ENCODE assay signal across 8 cellular contexts in genomic region chr2:128321784-128322650, GRCh38.
DNase-seq lines count a peak whose midpoint lies in the region; ATAC-seq and TF ChIP-seq lines count a peak whose summit lies in the region.

No MANE protein-coding gene starts in this region.

- ATAC-seq in GM19395 (IDR thresholded peaks at IDR 0.05; ENCODE audit: unreplicated experiment) (peak; percentile 63), HG03521 (IDR thresholded peaks at IDR 0.05; ENCODE audit: unreplicated experiment) (peak; percentile 46)

- H3K9me3 ChIP-seq in NT2/D1 (ENCODE audit: insufficient read depth, low read length) (no peaks in the 10 kb centered on the region), mucosa of rectum (ENCODE audit: control insufficient read depth in 2 of 2, low read length in 2 of 2) (no peaks in the 10 kb centered on the region)

- H3K36me3 ChIP-seq in NT2/D1 (ENCODE audit: insufficient read depth, insufficient read length, low read length) = peaks cover 6% of the 10 kb centered on the region
- H3K36me3 ChIP-seq in mucosa of rectum (ENCODE audit: control insufficient read depth in 2 of 2, insufficient read depth in 2 of 2, low read length in 2 of 2) = no peaks in the 10 kb centered on the region

- H3K4me1 ChIP-seq in NT2/D1 (ENCODE audit: insufficient read depth, insufficient read length) (peaks cover 33% of the 10 kb centered on the region), mucosa of rectum (ENCODE audit: control insufficient read depth in 2 of 2, insufficient read depth in 2 of 2, low read length in 2 of 2) (peaks cover 8 to 16% of the 10 kb centered on the region in 2 donors)

- H3K9ac ChIP-seq in NT2/D1 (ENCODE audit: insufficient read length, low read depth) = peak overlapping the region; percentile 99
- H3K9ac ChIP-seq in mucosa of rectum (ENCODE audit: low read depth in 1 of 2, low read length in 2 of 2) = peak overlapping the region; percentile 70 to 73

- DNase-seq in CMK (ENCODE audit: low read depth) (peak; percentile 42), NT2/D1 (ENCODE audit: low read depth, low spot score) (peak; percentile 76), epithelial cell of esophagus (ENCODE audit: low read depth) (peak; percentile 78)
- DNase-seq in activated CD8-positive, alpha-beta memory T cell treated with anti-CD3 and anti-CD28 coated beads, Interleukin-2, amount 50 U/mL, for 4 hours = peak; percentile 81
- DNase-seq in stimulated activated CD8-positive, alpha-beta memory T cell treated with anti-CD3 and anti-CD28 coated beads, Interleukin-4, amount 100 ng/mL, for 4 hours (ENCODE audit: low read depth in 2 of 2, low spot score in 1 of 2) = peak; percentile 53 to 58

- H3K27me3 ChIP-seq in NT2/D1 (ENCODE audit: insufficient read depth, insufficient read length) (peaks cover 15% of the 10 kb centered on the region), mucosa of rectum (ENCODE audit: control insufficient read depth in 2 of 2, insufficient read depth in 2 of 2, low read length in 2 of 2) (peaks cover 0 to 4% of the 10 kb centered on the region in 2 donors)

- TF ChIP-seq CTCF in epithelial cell of esophagus (IDR thresholded peaks at IDR 0.05; ENCODE audit: insufficient read depth, low read depth, low read length, missing control alignments) = peak; percentile 43

- H3K27ac ChIP-seq in mucosa of rectum (ENCODE audit: low read depth in 2 of 2, low read length in 2 of 2) = peak overlapping the region; percentile 38 to 49

- H3K4me3 ChIP-seq in NT2/D1 (ENCODE audit: insufficient read length, low read depth) (peak overlapping the region; percentile 66), epithelial cell of esophagus (ENCODE audit: low read length) (peak overlapping the region; percentile 59), mucosa of rectum (ENCODE audit: low read length in 2 of 2) (peak overlapping the region; percentile 70 to 72)

Comparison
In these comparisons a context has a peak if more than half of its experiments do, and no peak if none do; other contexts are left out.
1. Peak in every context shown above with its lines: DNase-seq, ATAC-seq, H3K4me3 ChIP-seq and H3K27ac ChIP-seq.